In genomic region chr7:154052531-154053252, GRCh38 we compare ENCODE assay signal across 6 cellular contexts. TPM values are rescaled to one million over a fixed set of nuclear protein-coding genes. Genes with fewer than 3 reads are reported as not detected.
"Had no signal": no experiment of that assay in that cellular context is flagged by ENCODE, and none has a peak within 500 bp of the region (broad histone marks: within the 10 kb centered on the region; RNA-seq: fewer than 3 reads in every experiment).

No MANE protein-coding gene starts in this region.

RNA-seq across cellular contexts. Expression of gene DPP6, which starts 0.5 kb away (rescaled TPM):
- total RNA-seq: activated CD8-positive, alpha-beta memory T cell treated with anti-CD3 and anti-CD28 coated beads for 36 hours; activated naive CD4-positive, alpha-beta T cell treated with anti-CD3 and anti-CD28 coated beads for 36 hours; activated T-helper 17 cell treated with anti-CD3 and anti-CD28 coated beads, Interleukin-2, amount 50 U/mL, for 72 hours; naive thymus-derived CD8-positive, alpha-beta T cell; osteoblast; T-helper 2 cell treated with Interferon-gamma antibody and Interleukin-4, amounts not matched to agents 100 ng/mL and 5 ng/mL, for 36 hours had no signal
- polyA plus RNA-seq: naive thymus-derived CD8-positive, alpha-beta T cell had no signal
